Comparison of ENCODE assay signal across 37 cellular contexts in the genomic region with DNA sequence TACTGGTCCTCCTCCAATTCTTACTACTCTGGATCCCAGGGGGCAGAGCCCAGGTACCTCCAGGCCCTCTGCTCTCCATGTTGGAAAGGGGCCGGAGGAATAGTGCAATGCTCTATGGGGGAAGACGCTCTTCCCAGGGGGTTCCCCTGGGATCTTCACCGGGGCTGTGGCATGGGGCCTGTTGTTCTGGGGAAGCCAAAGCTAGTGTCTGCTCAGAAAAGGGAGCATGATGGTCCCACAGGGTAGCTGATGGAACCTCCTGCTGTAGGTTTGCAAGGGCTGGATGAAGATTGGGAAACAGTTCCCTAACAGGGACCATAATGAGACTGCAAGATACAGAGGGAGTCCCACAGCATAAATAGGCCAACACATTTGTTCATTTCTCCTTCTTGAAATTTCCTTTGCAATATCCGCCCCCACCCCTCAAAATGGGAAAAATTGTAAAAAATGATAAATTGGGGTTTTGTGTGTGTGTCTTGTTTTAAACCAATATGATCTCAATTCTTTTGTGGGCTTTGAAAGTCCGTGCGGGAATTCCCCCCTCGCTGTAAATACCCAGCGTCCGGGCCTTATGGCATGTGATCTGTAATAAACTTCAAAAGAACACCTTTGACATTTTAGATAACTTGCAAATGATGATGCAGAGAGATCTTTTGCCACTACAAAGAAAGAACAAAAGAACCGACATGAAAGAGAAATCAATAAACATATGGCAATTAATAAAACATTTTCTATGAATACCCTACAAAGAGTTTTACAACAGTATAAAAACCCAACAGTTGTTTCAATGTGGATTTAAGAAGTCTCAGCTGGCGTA.
"Had no signal": no experiment of that assay in that cellular context is flagged by ENCODE, and none has a peak within 500 bp of the region (broad histone marks: within the 10 kb centered on the region; RNA-seq: fewer than 3 reads in every experiment).

No MANE protein-coding gene starts in this region.

- H3K4me1 ChIP-seq: Peyer's patch had no signal

- H3K36me3 ChIP-seq: brain microvascular endothelial cell, MG63, Peyer's patch had no signal

- ATAC-seq: activated CD8-positive, alpha-beta T cell treated with anti-CD3 and anti-CD28 coated beads for 36 hours; activated naive CD8-positive, alpha-beta T cell treated with anti-CD3 and anti-CD28 coated beads, Interleukin-2, amount 50 U/mL, for 24 hours; PC-3; SK-N-SH treated with all-trans-retinoic acid at 6 μM for 48 hours had no signal

- H3K27ac ChIP-seq: brain microvascular endothelial cell, Peyer's patch, VCaP had no signal

- DNase-seq: activated B cell treated with CpG ODN at 0.5 μM for 24 hours; activated CD4-positive, alpha-beta T cell treated with anti-CD3 and anti-CD28 coated beads for 4 hours; activated CD4-positive, alpha-beta T cell treated with anti-CD3 and anti-CD28 coated beads, Interleukin-2, amount 50 U/mL, for 1 hour; activated CD4-positive, CD25-positive, alpha-beta regulatory T cell treated with anti-CD3 and anti-CD28 coated beads, Interleukin-2, amount 50 U/mL, for 72 hours; activated CD8-positive, alpha-beta memory T cell treated with anti-CD3 and anti-CD28 coated beads, Interleukin-2, amount 50 U/mL, for 4 hours; activated CD8-positive, alpha-beta T cell treated with anti-CD3 and anti-CD28 coated beads for 36 hours; activated effector memory CD4-positive, alpha-beta T cell treated with Interleukin-2 at 50 U/mL for 16 hours; activated naive CD4-positive, alpha-beta T cell treated with anti-CD3 and anti-CD28 coated beads, Interleukin-2, amount 10 ng/mL, durations not matched to agents 7 days and 5 days; activated naive CD8-positive, alpha-beta T cell treated with anti-CD3 and anti-CD28 coated beads, Interleukin-2, amount 50 U/mL, for 24 hours; activated T-cell treated with anti-CD3 and anti-CD28 coated beads for 4 hours; activated T-cell treated with anti-CD3 and anti-CD28 coated beads, Interleukin-2, amount 50 U/mL, for 48 hours; aorta; brain microvascular endothelial cell; central memory CD4-positive, alpha-beta T cell; Kasumi-1; KG1; MG63; NCI-H1092 treated with DMSO at 0.1 percent for 48 hours; NCI-H1417; NCI-H146; NCI-H187; NCI-H2029 treated with DMSO at 0.1 percent for 48 hours; NCI-H2107; NCI-H2171; NCI-H510A; NCI-H526; NCI-H748 treated with DMSO at 0.1 percent for 48 hours; NK-92 treated with Interleukin-12 subunit alpha and Interleukin-12 subunit beta, amount 100 ng/mL, for 24 hours; PC-3; Peyer's patch; RPMI8226; SIG-M5; T-helper 1 cell; T-helper 2 cell; T-helper 9 cell had no signal

- H3K9me3 ChIP-seq: MG63, Peyer's patch had no signal

- H3K27me3 ChIP-seq: brain microvascular endothelial cell, Peyer's patch had no signal

- H3K4me3 ChIP-seq: MG63, Peyer's patch had no signal
